Comparison of ENCODE assay signal across 2 cellular contexts in the genomic region with DNA sequence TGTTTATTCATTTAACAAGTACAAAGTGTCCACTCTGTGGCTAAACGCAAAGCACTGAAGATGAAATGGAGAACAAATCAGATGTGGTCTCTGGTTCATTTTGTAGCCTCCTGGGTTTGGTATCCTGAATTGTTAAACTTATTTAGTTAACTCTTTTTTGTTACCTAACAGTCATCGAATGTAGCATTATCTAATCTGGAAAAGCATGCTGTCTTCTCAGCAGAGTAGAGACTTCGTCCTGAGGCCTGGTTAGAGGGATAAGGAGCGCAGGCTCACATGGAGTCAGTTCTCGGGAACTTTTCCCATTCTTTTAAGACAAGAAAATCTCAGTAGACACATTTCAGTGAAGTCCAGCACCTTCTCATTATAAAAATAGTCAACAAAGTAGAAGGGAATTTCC.
TF ChIP-seq lines count a peak whose summit lies in the region.

No MANE protein-coding gene starts in this region.

TF ChIP-seq in HepG2, 621 proteins besides CTCF, POLR2A, EP300 and RAD21 (continues in another document):
- TF ChIP-seq ZNF350 (CRISPR knock-in tag; IDR thresholded peaks at IDR 0.05; ENCODE audit: borderline replicate concordance, low read depth) (no peak), ZNF704 (CRISPR knock-in tag; IDR thresholded peaks at IDR 0.05; ENCODE audit: borderline replicate concordance) (no peak), ZBED4 (CRISPR knock-in tag; IDR thresholded peaks at IDR 0.05; ENCODE audit: borderline replicate concordance) (no peak), PAX8 (CRISPR knock-in tag; IDR thresholded peaks at IDR 0.05; ENCODE audit: borderline replicate concordance) (no peak), PHF20 (CRISPR knock-in tag; IDR thresholded peaks at IDR 0.05) (no peak), HOXA5 (CRISPR knock-in tag; IDR thresholded peaks at IDR 0.05) (no peak), RORA (CRISPR knock-in tag; IDR thresholded peaks at IDR 0.05) (no peak), SNRNP70 (IDR thresholded peaks at IDR 0.05; ENCODE audit: low read depth, low read length) (no peak)
- TF ChIP-seq, protein P1, sequence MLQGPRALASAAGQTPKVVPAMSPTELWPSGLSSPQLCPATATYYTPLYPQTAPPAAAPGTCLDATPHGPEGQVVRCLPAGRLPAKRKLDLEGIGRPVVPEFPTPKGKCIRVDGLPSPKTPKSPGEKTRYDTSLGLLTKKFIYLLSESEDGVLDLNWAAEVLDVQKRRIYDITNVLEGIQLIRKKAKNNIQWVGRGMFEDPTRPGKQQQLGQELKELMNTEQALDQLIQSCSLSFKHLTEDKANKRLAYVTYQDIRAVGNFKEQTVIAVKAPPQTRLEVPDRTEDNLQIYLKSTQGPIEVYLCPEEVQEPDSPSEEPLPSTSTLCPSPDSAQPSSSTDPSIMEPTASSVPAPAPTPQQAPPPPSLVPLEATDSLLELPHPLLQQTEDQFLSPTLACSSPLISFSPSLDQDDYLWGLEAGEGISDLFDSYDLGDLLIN (CRISPR knock-in tag; IDR thresholded peaks at IDR 0.05; ENCODE audit: borderline replicate concordance): no peak
- TF ChIP-seq, protein P2, sequence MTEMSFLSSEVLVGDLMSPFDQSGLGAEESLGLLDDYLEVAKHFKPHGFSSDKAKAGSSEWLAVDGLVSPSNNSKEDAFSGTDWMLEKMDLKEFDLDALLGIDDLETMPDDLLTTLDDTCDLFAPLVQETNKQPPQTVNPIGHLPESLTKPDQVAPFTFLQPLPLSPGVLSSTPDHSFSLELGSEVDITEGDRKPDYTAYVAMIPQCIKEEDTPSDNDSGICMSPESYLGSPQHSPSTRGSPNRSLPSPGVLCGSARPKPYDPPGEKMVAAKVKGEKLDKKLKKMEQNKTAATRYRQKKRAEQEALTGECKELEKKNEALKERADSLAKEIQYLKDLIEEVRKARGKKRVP (CRISPR knock-in tag; IDR thresholded peaks at IDR 0.05): no peak
- TF ChIP-seq, protein P3, sequence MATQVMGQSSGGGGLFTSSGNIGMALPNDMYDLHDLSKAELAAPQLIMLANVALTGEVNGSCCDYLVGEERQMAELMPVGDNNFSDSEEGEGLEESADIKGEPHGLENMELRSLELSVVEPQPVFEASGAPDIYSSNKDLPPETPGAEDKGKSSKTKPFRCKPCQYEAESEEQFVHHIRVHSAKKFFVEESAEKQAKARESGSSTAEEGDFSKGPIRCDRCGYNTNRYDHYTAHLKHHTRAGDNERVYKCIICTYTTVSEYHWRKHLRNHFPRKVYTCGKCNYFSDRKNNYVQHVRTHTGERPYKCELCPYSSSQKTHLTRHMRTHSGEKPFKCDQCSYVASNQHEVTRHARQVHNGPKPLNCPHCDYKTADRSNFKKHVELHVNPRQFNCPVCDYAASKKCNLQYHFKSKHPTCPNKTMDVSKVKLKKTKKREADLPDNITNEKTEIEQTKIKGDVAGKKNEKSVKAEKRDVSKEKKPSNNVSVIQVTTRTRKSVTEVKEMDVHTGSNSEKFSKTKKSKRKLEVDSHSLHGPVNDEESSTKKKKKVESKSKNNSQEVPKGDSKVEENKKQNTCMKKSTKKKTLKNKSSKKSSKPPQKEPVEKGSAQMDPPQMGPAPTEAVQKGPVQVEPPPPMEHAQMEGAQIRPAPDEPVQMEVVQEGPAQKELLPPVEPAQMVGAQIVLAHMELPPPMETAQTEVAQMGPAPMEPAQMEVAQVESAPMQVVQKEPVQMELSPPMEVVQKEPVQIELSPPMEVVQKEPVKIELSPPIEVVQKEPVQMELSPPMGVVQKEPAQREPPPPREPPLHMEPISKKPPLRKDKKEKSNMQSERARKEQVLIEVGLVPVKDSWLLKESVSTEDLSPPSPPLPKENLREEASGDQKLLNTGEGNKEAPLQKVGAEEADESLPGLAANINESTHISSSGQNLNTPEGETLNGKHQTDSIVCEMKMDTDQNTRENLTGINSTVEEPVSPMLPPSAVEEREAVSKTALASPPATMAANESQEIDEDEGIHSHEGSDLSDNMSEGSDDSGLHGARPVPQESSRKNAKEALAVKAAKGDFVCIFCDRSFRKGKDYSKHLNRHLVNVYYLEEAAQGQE (IDR thresholded peaks at IDR 0.05; ENCODE audit: borderline replicate concordance in 1 of 2, low read depth in 1 of 2, low read length in 2 of 2): no peak

TF ChIP-seq in K562, 482 proteins besides CTCF, POLR2A, EP300 and RAD21 (continues in another document):
- TF ChIP-seq ZNF717 (CRISPR knock-in tag; IDR thresholded peaks at IDR 0.05) (no peak), ZNF561 (CRISPR knock-in tag; conservative IDR thresholded peaks at IDR 0.05) (no peak), PURB (CRISPR knock-in tag; IDR thresholded peaks at IDR 0.05; ENCODE audit: low read depth) (no peak), BRF1 (IDR thresholded peaks at IDR 0.05; ENCODE audit: borderline replicate concordance, extremely low read depth, insufficient read length) (no peak), ARID1B (IDR thresholded peaks at IDR 0.05) (peak; percentile 94), L3MBTL2 (IDR thresholded peaks at IDR 0.05) (peak; percentile 88), FOXM1 (IDR thresholded peaks at IDR 0.05; ENCODE audit: low read depth) (0 out of 2 replicates have a peak, but pooled peaks have one; percentile 63), FOXM1 (CRISPR knock-in tag; IDR thresholded peaks at IDR 0.05; ENCODE audit: low read depth) (no peak), CBFA2T2 (conservative IDR thresholded peaks at IDR 0.05) (peak; percentile 90), RHOXF2B (CRISPR knock-in tag; conservative IDR thresholded peaks at IDR 0.05) (no peak), MYC (IDR thresholded peaks at IDR 0.05; ENCODE audit: low read depth, low read length) (0 out of 2 replicates have a peak, but pooled peaks have one; percentile 42), MYC (CRISPR knock-in tag; IDR thresholded peaks at IDR 0.05; ENCODE audit: borderline replicate concordance, low read depth) (no peak), TRIM24 (IDR thresholded peaks at IDR 0.05) (peak; percentile 16 to 48; a peak in 3 of 4 replicates), E2F6 (IDR thresholded peaks at IDR 0.05; ENCODE audit: borderline replicate concordance in 1 of 2, extremely low read depth in 1 of 2, insufficient read depth in 1 of 2, insufficient read length in 1 of 2, low read depth in 1 of 2, low read length in 1 of 2, poor library complexity in 1 of 2, severe bottlenecking in 1 of 2) (no peak), ZNF384 (IDR thresholded peaks at IDR 0.05; ENCODE audit: low read depth, low read length) (no peak), NR3C1 (CRISPR knock-in tag; IDR thresholded peaks at IDR 0.05) (no peak), CEBPB (tag; IDR thresholded peaks at IDR 0.05) (no peak), PYGO2 (tag; IDR thresholded peaks at IDR 0.05) (no peak), SIN3B (IDR thresholded peaks at IDR 0.05; ENCODE audit: low read depth) (no peak), HDAC2 (IDR thresholded peaks at IDR 0.05) (peak; percentile 68), MGA (IDR thresholded peaks at IDR 0.05) (peak; percentile 70), OTX1 (CRISPR knock-in tag; IDR thresholded peaks at IDR 0.05) (no peak), HDAC1 (IDR thresholded peaks at IDR 0.05) (peak in 1 of 2 experiments; percentile 62; a peak in 1 of 4 replicates), ZBTB17 (CRISPR knock-in tag; IDR thresholded peaks at IDR 0.05) (no peak), STAT5A (IDR thresholded peaks at IDR 0.05; ENCODE audit: borderline replicate concordance, low read length) (peak; percentile 76), TAL1 (IDR thresholded peaks at IDR 0.05) (peak; percentile 93)
- TF ChIP-seq, protein P4, sequence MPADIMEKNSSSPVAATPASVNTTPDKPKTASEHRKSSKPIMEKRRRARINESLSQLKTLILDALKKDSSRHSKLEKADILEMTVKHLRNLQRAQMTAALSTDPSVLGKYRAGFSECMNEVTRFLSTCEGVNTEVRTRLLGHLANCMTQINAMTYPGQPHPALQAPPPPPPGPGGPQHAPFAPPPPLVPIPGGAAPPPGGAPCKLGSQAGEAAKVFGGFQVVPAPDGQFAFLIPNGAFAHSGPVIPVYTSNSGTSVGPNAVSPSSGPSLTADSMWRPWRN (IDR thresholded peaks at IDR 0.05; ENCODE audit: low read depth): no peak
- TF ChIP-seq, protein P5, sequence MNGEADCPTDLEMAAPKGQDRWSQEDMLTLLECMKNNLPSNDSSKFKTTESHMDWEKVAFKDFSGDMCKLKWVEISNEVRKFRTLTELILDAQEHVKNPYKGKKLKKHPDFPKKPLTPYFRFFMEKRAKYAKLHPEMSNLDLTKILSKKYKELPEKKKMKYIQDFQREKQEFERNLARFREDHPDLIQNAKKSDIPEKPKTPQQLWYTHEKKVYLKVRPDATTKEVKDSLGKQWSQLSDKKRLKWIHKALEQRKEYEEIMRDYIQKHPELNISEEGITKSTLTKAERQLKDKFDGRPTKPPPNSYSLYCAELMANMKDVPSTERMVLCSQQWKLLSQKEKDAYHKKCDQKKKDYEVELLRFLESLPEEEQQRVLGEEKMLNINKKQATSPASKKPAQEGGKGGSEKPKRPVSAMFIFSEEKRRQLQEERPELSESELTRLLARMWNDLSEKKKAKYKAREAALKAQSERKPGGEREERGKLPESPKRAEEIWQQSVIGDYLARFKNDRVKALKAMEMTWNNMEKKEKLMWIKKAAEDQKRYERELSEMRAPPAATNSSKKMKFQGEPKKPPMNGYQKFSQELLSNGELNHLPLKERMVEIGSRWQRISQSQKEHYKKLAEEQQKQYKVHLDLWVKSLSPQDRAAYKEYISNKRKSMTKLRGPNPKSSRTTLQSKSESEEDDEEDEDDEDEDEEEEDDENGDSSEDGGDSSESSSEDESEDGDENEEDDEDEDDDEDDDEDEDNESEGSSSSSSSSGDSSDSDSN (IDR thresholded peaks at IDR 0.05; ENCODE audit: borderline replicate concordance in 1 of 2, low read depth in 2 of 2, low read length in 2 of 2): no peak
